7 cellular contexts compared by ENCODE assay signal in genomic region chr7:67302113-67303039, GRCh38.
DNase-seq lines count a peak whose midpoint lies in the region; ATAC-seq and TF ChIP-seq lines count a peak whose summit lies in the region.

No MANE protein-coding gene starts in this region.

- TF ChIP-seq POLR2A in GM18505 (IDR thresholded peaks at IDR 0.05; ENCODE audit: borderline replicate concordance, extremely low read depth, insufficient read depth, insufficient read length): peak; percentile 89

- TF ChIP-seq CTCF in astrocyte of the spinal cord (IDR thresholded peaks at IDR 0.05; ENCODE audit: low read depth, low read length) (peak; percentile 23), retinal pigment epithelial cell (conservative IDR thresholded peaks at IDR 0.05; ENCODE audit: low read depth, low read length) (peak; percentile 24)

- ATAC-seq in GM18505 (IDR thresholded peaks at IDR 0.05; ENCODE audit: unreplicated experiment) (peak; percentile 82), HG02973 (IDR thresholded peaks at IDR 0.05; ENCODE audit: unreplicated experiment) (peak; percentile 83)

- peak overlapping the region; percentile 88 for H3K4me3 ChIP-seq in astrocyte of the spinal cord (ENCODE audit: low read depth, low read length)
- H3K4me3 ChIP-seq in retinal pigment epithelial cell (ENCODE audit: low read length): peak overlapping the region; percentile 84

- DNase-seq in NCI-H2029 (lab: John Stamatoyannopoulos, UW) (peak; percentile 98), T1000 (lab: John Stamatoyannopoulos, UW) (peak; percentile 92), astrocyte of the spinal cord (ENCODE audit: low read depth, low spot score) (peak; percentile 99), hypothalamus (lab: John Stamatoyannopoulos, UW) (peak; percentile 65 to 99 (median 95)), retinal pigment epithelial cell (ENCODE audit: low read depth) (peak; percentile 96)

- in situ Hi-C loops in astrocyte of the spinal cord (cut with HindIII; ENCODE audit: low sequenced_read_pairs): no loop called here

Comparison
In these comparisons a context has a peak if more than half of its experiments do, and no peak if none do; other contexts are left out.
1. Peak in every context shown above with its lines: DNase-seq, ATAC-seq and H3K4me3 ChIP-seq.